Comparison of ENCODE assay signal across 1 cellular context in genomic region chr2:112061840-112062239, GRCh38.
TF ChIP-seq lines count a peak whose summit lies in the region.

No MANE protein-coding gene starts in this region.

TF ChIP-seq in endothelial cell of umbilical vein, 7 proteins besides CTCF, POLR2A, EP300 and RAD21 (continued from another document):
- no peak for TF ChIP-seq JUN (IDR thresholded peaks at IDR 0.05; ENCODE audit: borderline replicate concordance, insufficient read depth, insufficient read length, low read depth)
